ENCODE assay signal across 8 cellular contexts in genomic region chr19:38362076-38362945, GRCh38. TPM values are rescaled to one million over a fixed set of nuclear protein-coding genes. Genes with fewer than 3 reads are reported as not detected.
DNase-seq lines count a peak whose midpoint lies in the region; ATAC-seq and TF ChIP-seq lines count a peak whose summit lies in the region.

No MANE protein-coding gene starts in this region.

- H3K79me2 ChIP-seq in osteoblast (ENCODE audit: insufficient read depth, low read length) = no peaks in the 10 kb centered on the region

- H3K27ac ChIP-seq in osteoblast (ENCODE audit: low read depth, low read length) (no peak overlapping the region), thymus (ENCODE audit: low read depth) (no peak overlapping the region)

- ATAC-seq in HG03457 (IDR thresholded peaks at IDR 0.05; ENCODE audit: unreplicated experiment) = no peak

- peak overlapping the region; percentile 70 for H3K4me3 ChIP-seq in osteoblast (ENCODE audit: insufficient read depth, low read length)
- H3K4me3 ChIP-seq in thymus (ENCODE audit: low read length) = peak overlapping the region; percentile 62

- DNase-seq in ELR (ENCODE audit: low read depth) (peak; percentile 64), HT-29 (ENCODE audit: low spot score) (peak; percentile 92), RKO (ENCODE audit: low spot score) (peak; percentile 75), foreskin melanocyte (peak; percentile 64), osteoblast (ENCODE audit: insufficient read length, low spot score, missing footprints) (peak; percentile 95)
- peak; percentile 62 for DNase-seq in activated T-helper 9 cell treated with anti-CD3 and anti-CD28 coated beads, Interleukin-2, amount 50 U/mL, for 16 hours (ENCODE audit: low read depth)

- 2% methylated on average over 68 of the region's 68 CpGs for WGBS in thymus

- H3K9me3 ChIP-seq in osteoblast (ENCODE audit: low read depth, low read length) (no peaks in the 10 kb centered on the region), thymus (ENCODE audit: control insufficient read depth) (no peaks in the 10 kb centered on the region)

- H3K27me3 ChIP-seq in osteoblast (ENCODE audit: insufficient read depth, low read length) (peaks cover 37% of the 10 kb centered on the region), thymus (ENCODE audit: control insufficient read depth, insufficient read depth) (peaks cover 28% of the 10 kb centered on the region)

- H4K20me1 ChIP-seq in osteoblast (ENCODE audit: insufficient read depth, low read length) = peaks cover 5% of the 10 kb centered on the region

- no peaks in the 10 kb centered on the region for H3K36me3 ChIP-seq in osteoblast (ENCODE audit: insufficient read depth, low read length)
- H3K36me3 ChIP-seq in thymus (ENCODE audit: control insufficient read depth, insufficient read depth) = no peaks in the 10 kb centered on the region

- peak overlapping the region; percentile 84 for H3K4me2 ChIP-seq in osteoblast (ENCODE audit: insufficient read depth, low read length)

- H2AFZ ChIP-seq in osteoblast (ENCODE audit: low read length) = peak overlapping the region; percentile 89

- TF ChIP-seq CTCF in osteoblast (IDR thresholded peaks at IDR 0.05; ENCODE audit: extremely low read depth, low read depth, low read length) = no peak

- H3K4me1 ChIP-seq in osteoblast (ENCODE audit: insufficient read depth, low read length) (peaks cover 5% of the 10 kb centered on the region), thymus (ENCODE audit: control insufficient read depth, insufficient read depth, low read length) (peaks cover 4% of the 10 kb centered on the region)

RNA-seq across cellular contexts. Expression of gene PSMD8, which starts 12.1 kb away (rescaled TPM):
- 627 and 640 TPM in 2 replicates for total RNA-seq in HT-29 (2014; rRNA removed; shearing (Covaris generic))
- total RNA-seq in osteoblast = 285 and 299 TPM in 2 replicates
- 64.5 TPM for polyA plus RNA-seq in thymus

RNA-seq across cellular contexts. Expression of gene GGN, which starts 25.5 kb away (rescaled TPM):
- 0.26 and 0.41 TPM in 2 replicates for total RNA-seq in HT-29 (2014; rRNA removed; shearing (Covaris generic))
- 0.29 and 0.36 TPM in 2 replicates for total RNA-seq in osteoblast
- 0.07 TPM for polyA plus RNA-seq in thymus

RNA-seq across cellular contexts. Expression of gene SPRED3, which starts 26.2 kb away (rescaled TPM):
- total RNA-seq in HT-29 (2014; rRNA removed; shearing (Covaris generic)) = 0.13 and 3.2 TPM in 2 replicates
- 1.8 and 2.2 TPM in 2 replicates for total RNA-seq in osteoblast
- 0.27 TPM for polyA plus RNA-seq in thymus

RNA-seq across cellular contexts. Expression of gene CATSPERG, which starts 26.7 kb away (rescaled TPM):
- total RNA-seq in HT-29 (2014; rRNA removed; shearing (Covaris generic)) = 4.0 and 10.5 TPM in 2 replicates
- 1.2 and 2.2 TPM in 2 replicates for total RNA-seq in osteoblast
- polyA plus RNA-seq in thymus = 5.8 TPM

RNA-seq across cellular contexts. Expression of gene FAM98C, which starts 40.6 kb away (rescaled TPM):
- total RNA-seq in HT-29 (2014; rRNA removed; shearing (Covaris generic)) = 46.6 and 49.5 TPM in 2 replicates
- 12.1 and 14.1 TPM in 2 replicates for total RNA-seq in osteoblast
- polyA plus RNA-seq in thymus = 22.0 TPM
